8 cellular contexts compared by ENCODE assay signal in genomic region chr2:47867205-47867604, GRCh38.
DNase-seq lines count a peak whose midpoint lies in the region; ATAC-seq and TF ChIP-seq lines count a peak whose summit lies in the region.

No MANE protein-coding gene starts in this region.

- DNase-seq in GF-D8 (lab: John Stamatoyannopoulos, UW) (peak; percentile 22), RPMI8226 (peak; percentile 16), fibroblast of pulmonary artery (ENCODE audit: low read depth) (peak; percentile 85), putamen (ENCODE audit: low spot score) (peak; percentile 34)

- ATAC-seq in GM19452 (IDR thresholded peaks at IDR 0.05; ENCODE audit: unreplicated experiment) (no peak), GM19455 (IDR thresholded peaks at IDR 0.05; ENCODE audit: unreplicated experiment) (no peak), HG03457 (IDR thresholded peaks at IDR 0.05; ENCODE audit: unreplicated experiment) (no peak), HG03571 (IDR thresholded peaks at IDR 0.05; ENCODE audit: unreplicated experiment) (no peak)

- no peak for TF ChIP-seq CTCF in fibroblast of pulmonary artery (IDR thresholded peaks at IDR 0.05; ENCODE audit: low read length, missing control alignments)

- no peak overlapping the region for H3K4me3 ChIP-seq in fibroblast of pulmonary artery (replicated peaks; ENCODE audit: low read depth, low read length)

Comparison
In these comparisons a context has a peak if more than half of its experiments do, and no peak if none do; other contexts are left out.
1. DNase-seq: peak in every context shown above with its lines; median percentile 85 in fibroblast of pulmonary artery; 34 in putamen; 22 in GF-D8; 16 in RPMI8226.